ENCODE assay signal across 8 cellular contexts in the genomic region with DNA sequence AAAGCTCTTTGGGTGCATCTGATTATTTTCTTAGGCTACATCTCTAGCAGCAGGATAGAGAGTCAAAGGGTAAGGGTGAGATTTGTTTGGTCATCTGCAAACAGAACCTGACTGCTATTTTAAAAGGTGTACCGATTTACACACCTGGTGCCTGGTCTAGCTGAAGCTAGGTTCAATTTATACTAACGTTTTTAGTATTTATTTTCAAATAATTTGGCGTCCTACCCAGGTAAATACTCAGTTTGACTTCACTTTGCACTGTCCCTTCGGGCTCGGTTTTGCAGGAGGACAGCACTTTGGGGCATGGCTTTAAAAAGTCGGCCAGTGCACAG. TPM values are rescaled to one million over a fixed set of nuclear protein-coding genes. Genes with fewer than 3 reads are reported as not detected.
DNase-seq lines count a peak whose midpoint lies in the region; ATAC-seq and TF ChIP-seq lines count a peak whose summit lies in the region.

No MANE protein-coding gene starts in this region.

- H3K9me2 ChIP-seq in Loucy (replicated peaks; ENCODE audit: low read depth, low read length) (no peaks in the 10 kb centered on the region), neural cell (ENCODE audit: insufficient read depth, low read length) (no peaks in the 10 kb centered on the region)

- H3K4me2 ChIP-seq in Loucy (ENCODE audit: low read depth, low read length, poor library complexity, severe bottlenecking) = peak overlapping the region; percentile 91
- peak overlapping the region; percentile 86 for H3K4me2 ChIP-seq in neural cell (ENCODE audit: low read length)

- no peak for DNase-seq in CD4-positive, CD25-positive, alpha-beta regulatory T cell
- no peak for DNase-seq in dorsolateral prefrontal cortex
- DNase-seq in NAMALWA (ENCODE audit: low spot score) = no peak
- DNase-seq in HPDE6-E6E7 (ENCODE audit: extremely low spot score) = no peak
- no peak for DNase-seq in globus pallidus (ENCODE audit: low spot score)

- H3K9me3 Mint-ChIP-seq in CD4-positive, CD25-positive, alpha-beta regulatory T cell = peaks cover 0 to 2% (median 0%) of the 10 kb centered on the region in 7 donors

- peaks cover 13% of the 10 kb centered on the region for H4K20me1 ChIP-seq in Loucy (ENCODE audit: insufficient read depth, low read length, poor library complexity, severe bottlenecking)
- no peaks in the 10 kb centered on the region for H4K20me1 ChIP-seq in neural cell (ENCODE audit: insufficient read depth)

- peaks cover 11 to 41% (median 20%) of the 10 kb centered on the region in 4 donors for H3K4me1 Mint-ChIP-seq in CD4-positive, CD25-positive, alpha-beta regulatory T cell

- H3F3A ChIP-seq in Loucy (ENCODE audit: low read depth) (no peaks in the 10 kb centered on the region), neural cell (ENCODE audit: insufficient read depth, low read length, poor library complexity, severe bottlenecking) (no peaks in the 10 kb centered on the region)

- no peak for TF ChIP-seq RAD21 in neural cell (conservative IDR thresholded peaks at IDR 0.05)

- no peaks in the 10 kb centered on the region for H3K9me3 ChIP-seq in CD4-positive, CD25-positive, alpha-beta regulatory T cell (ENCODE audit: control insufficient read depth in 2 of 2, low read length in 2 of 2)
- H3K9me3 ChIP-seq in Loucy (ENCODE audit: insufficient read depth, low read depth, low read length) = no peaks in the 10 kb centered on the region
- no peaks in the 10 kb centered on the region for H3K9me3 ChIP-seq in neural cell (ENCODE audit: low read length)

- TF ChIP-seq EP300 in neural cell (conservative IDR thresholded peaks at IDR 0.05; ENCODE audit: poor library complexity, severe bottlenecking) = no peak

- no peaks in the 10 kb centered on the region for H3K27me3 Mint-ChIP-seq in CD4-positive, CD25-positive, alpha-beta regulatory T cell

- peak overlapping the region; percentile 99 for H3K27ac Mint-ChIP-seq in CD4-positive, CD25-positive, alpha-beta regulatory T cell

- H2AFZ ChIP-seq in Loucy (ENCODE audit: low read length) = peak overlapping the region; percentile 89
- peak overlapping the region; percentile 97 for H2AFZ ChIP-seq in neural cell (ENCODE audit: low read depth, low read length)

- peak overlapping the region; percentile 90 for H3K9ac ChIP-seq in Loucy (ENCODE audit: low read depth, low read length, poor library complexity, severe bottlenecking)
- peak overlapping the region; percentile 96 for H3K9ac ChIP-seq in neural cell (ENCODE audit: low read length)

- peaks cover 19% of the 10 kb centered on the region for H3K4me1 ChIP-seq in CD4-positive, CD25-positive, alpha-beta regulatory T cell (ENCODE audit: control insufficient read depth, insufficient read depth, low read length, poor library complexity, severe bottlenecking)
- H3K4me1 ChIP-seq in Loucy (ENCODE audit: insufficient read depth, low read length, poor library complexity, severe bottlenecking) = peaks cover 47% of the 10 kb centered on the region

- peaks cover 21% of the 10 kb centered on the region for H3K36me3 Mint-ChIP-seq in CD4-positive, CD25-positive, alpha-beta regulatory T cell

- ATAC-seq in CD4-positive, CD25-positive, alpha-beta regulatory T cell (ENCODE audit: low read depth in 2 of 2) = no peak
- no peak for ATAC-seq in HG03565 (IDR thresholded peaks at IDR 0.05; ENCODE audit: unreplicated experiment)

- intact Hi-C loops in dorsolateral prefrontal cortex (cut with DNase I) = loop anchor here (2.0 to 5.0 kb wide), 3 partner anchors 70 to 302 kb away; a partner anchor contains a TSS

- peak overlapping the region; percentile 89 for H3K4me3 ChIP-seq in CD4-positive, CD25-positive, alpha-beta regulatory T cell (ENCODE audit: low read depth, low read length)
- H3K4me3 ChIP-seq in Loucy (ENCODE audit: low read length, poor library complexity, severe bottlenecking) (peak overlapping the region; percentile 91), dorsolateral prefrontal cortex (peak overlapping the region; percentile 50 to 97 (median 85)), neural cell (ENCODE audit: low read length) (peak overlapping the region; percentile 88)

- H3K27ac ChIP-seq in CD4-positive, CD25-positive, alpha-beta regulatory T cell (ENCODE audit: insufficient read depth, low read length, poor library complexity, severe bottlenecking) = peak overlapping the region; percentile 92
- H3K27ac ChIP-seq in dorsolateral prefrontal cortex (peak overlapping the region in 58 of 59 donors; percentile 93 to 100 (median 99)), neural cell (ENCODE audit: low read length) (peak overlapping the region; percentile 96)

- H3K36me3 ChIP-seq in CD4-positive, CD25-positive, alpha-beta regulatory T cell (ENCODE audit: control insufficient read depth, insufficient read depth, low read length) = peaks cover 5% of the 10 kb centered on the region
- H3K36me3 ChIP-seq in Loucy (ENCODE audit: insufficient read depth, low read length) (no peaks in the 10 kb centered on the region), neural cell (ENCODE audit: insufficient read depth, low read length) (no peaks in the 10 kb centered on the region)

- H3K27me3 ChIP-seq in CD4-positive, CD25-positive, alpha-beta regulatory T cell (ENCODE audit: control insufficient read depth, insufficient read depth, low read length) = no peaks in the 10 kb centered on the region
- H3K27me3 ChIP-seq in Loucy (ENCODE audit: insufficient read depth, low read length, poor library complexity, severe bottlenecking) (no peaks in the 10 kb centered on the region), dorsolateral prefrontal cortex (no peaks in the 10 kb centered on the region), neural cell (ENCODE audit: insufficient read depth, low read depth, low read length) (no peaks in the 10 kb centered on the region)

- peak overlapping the region; percentile 98 to 99 (median 98) for H3K4me3 Mint-ChIP-seq in CD4-positive, CD25-positive, alpha-beta regulatory T cell

- H3K79me2 ChIP-seq in Loucy (ENCODE audit: insufficient read depth, low read length) (peaks cover 42% of the 10 kb centered on the region), neural cell (replicated peaks; ENCODE audit: insufficient read depth, low read length) (peaks cover 27% of the 10 kb centered on the region)

- TF ChIP-seq CTCF in Loucy (conservative IDR thresholded peaks at IDR 0.05; ENCODE audit: low read length) (no peak), dorsolateral prefrontal cortex (IDR thresholded peaks at IDR 0.05 in 54 of 56, conservative IDR thresholded peaks at IDR 0.05 in 2 of 56; ENCODE audit: low read depth in 1 of 56, partially characterized antibody in 56 of 56) (no peak), neural cell (IDR thresholded peaks at IDR 0.05; ENCODE audit: poor library complexity, severe bottlenecking) (no peak)

TF ChIP-seq in neural cell, 6 proteins besides CTCF, POLR2A, EP300 and RAD21:
- TF ChIP-seq TAF1 (IDR thresholded peaks at IDR 0.05; ENCODE audit: low read depth) = no peak
- TF ChIP-seq EZH2 (IDR thresholded peaks at IDR 0.05; ENCODE audit: borderline replicate concordance, insufficient read depth, low read length, poor library complexity, severe bottlenecking) = no peak
- no peak for TF ChIP-seq SMC3 (conservative IDR thresholded peaks at IDR 0.05; ENCODE audit: poor library complexity)
- TF ChIP-seq, protein P1, sequence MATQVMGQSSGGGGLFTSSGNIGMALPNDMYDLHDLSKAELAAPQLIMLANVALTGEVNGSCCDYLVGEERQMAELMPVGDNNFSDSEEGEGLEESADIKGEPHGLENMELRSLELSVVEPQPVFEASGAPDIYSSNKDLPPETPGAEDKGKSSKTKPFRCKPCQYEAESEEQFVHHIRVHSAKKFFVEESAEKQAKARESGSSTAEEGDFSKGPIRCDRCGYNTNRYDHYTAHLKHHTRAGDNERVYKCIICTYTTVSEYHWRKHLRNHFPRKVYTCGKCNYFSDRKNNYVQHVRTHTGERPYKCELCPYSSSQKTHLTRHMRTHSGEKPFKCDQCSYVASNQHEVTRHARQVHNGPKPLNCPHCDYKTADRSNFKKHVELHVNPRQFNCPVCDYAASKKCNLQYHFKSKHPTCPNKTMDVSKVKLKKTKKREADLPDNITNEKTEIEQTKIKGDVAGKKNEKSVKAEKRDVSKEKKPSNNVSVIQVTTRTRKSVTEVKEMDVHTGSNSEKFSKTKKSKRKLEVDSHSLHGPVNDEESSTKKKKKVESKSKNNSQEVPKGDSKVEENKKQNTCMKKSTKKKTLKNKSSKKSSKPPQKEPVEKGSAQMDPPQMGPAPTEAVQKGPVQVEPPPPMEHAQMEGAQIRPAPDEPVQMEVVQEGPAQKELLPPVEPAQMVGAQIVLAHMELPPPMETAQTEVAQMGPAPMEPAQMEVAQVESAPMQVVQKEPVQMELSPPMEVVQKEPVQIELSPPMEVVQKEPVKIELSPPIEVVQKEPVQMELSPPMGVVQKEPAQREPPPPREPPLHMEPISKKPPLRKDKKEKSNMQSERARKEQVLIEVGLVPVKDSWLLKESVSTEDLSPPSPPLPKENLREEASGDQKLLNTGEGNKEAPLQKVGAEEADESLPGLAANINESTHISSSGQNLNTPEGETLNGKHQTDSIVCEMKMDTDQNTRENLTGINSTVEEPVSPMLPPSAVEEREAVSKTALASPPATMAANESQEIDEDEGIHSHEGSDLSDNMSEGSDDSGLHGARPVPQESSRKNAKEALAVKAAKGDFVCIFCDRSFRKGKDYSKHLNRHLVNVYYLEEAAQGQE (IDR thresholded peaks at IDR 0.05; ENCODE audit: borderline replicate concordance) = no peak
TF ChIP-seq in neural cell: peak in this region for 0.

RNA-seq across cellular contexts. Expression of a gene that starts 0.7 kb away (rescaled TPM):
- total RNA-seq in CD4-positive, CD25-positive, alpha-beta regulatory T cell = 16.9 TPM
- polyA plus RNA-seq in CD4-positive, CD25-positive, alpha-beta regulatory T cell = 10 to 100 TPM; 50.5 to 83.0 (median 55.6) TPM
- total RNA-seq in dorsolateral prefrontal cortex = 10 to 100 TPM; 12.2 to 33.9 (median 21.9) TPM
- polyA plus RNA-seq in neural cell = 27.4 and 33.6 TPM in 2 replicates
- 17.8 and 18.0 TPM in 2 replicates for polyA minus RNA-seq in neural cell

RNA-seq across cellular contexts. Expression of a gene that starts 0.7 kb away (rescaled TPM):
- 9.2 TPM for total RNA-seq in CD4-positive, CD25-positive, alpha-beta regulatory T cell
- polyA plus RNA-seq in CD4-positive, CD25-positive, alpha-beta regulatory T cell = 1 to 10 TPM; 1.2 to 6.4 (median 3.2) TPM
- 10 to 100 TPM in 27 of 120 experiments, 1 to 10 TPM in 93; 4.9 to 17.9 (median 8.5) TPM for total RNA-seq in dorsolateral prefrontal cortex
- polyA plus RNA-seq in neural cell = 4.4 and 4.6 TPM in 2 replicates
- polyA minus RNA-seq in neural cell = 12.6 and 13.4 TPM in 2 replicates
